Comparison of ENCODE assay signal across 7 cellular contexts in genomic region chr3:106920609-106921008, GRCh38.
"Had no signal": no experiment of that assay in that cellular context is flagged by ENCODE, and none has a peak within 500 bp of the region (broad histone marks: within the 10 kb centered on the region; RNA-seq: fewer than 3 reads in every experiment).

No MANE protein-coding gene starts in this region.

- H3K4me2 ChIP-seq: GM23338 had no signal

- FAIRE-seq: H1, H54 had no signal

- DNase-seq: H9, HCEC 1CT, KG1 had no signal

- H3K4me3 ChIP-seq: GM23338 had no signal

- H3K27ac ChIP-seq: HL-60 had no signal

- ATAC-seq: GM23338 had no signal

- H2AFZ ChIP-seq: GM23338 had no signal
